Comparison of ENCODE assay signal across 8 cellular contexts in the genomic region with DNA sequence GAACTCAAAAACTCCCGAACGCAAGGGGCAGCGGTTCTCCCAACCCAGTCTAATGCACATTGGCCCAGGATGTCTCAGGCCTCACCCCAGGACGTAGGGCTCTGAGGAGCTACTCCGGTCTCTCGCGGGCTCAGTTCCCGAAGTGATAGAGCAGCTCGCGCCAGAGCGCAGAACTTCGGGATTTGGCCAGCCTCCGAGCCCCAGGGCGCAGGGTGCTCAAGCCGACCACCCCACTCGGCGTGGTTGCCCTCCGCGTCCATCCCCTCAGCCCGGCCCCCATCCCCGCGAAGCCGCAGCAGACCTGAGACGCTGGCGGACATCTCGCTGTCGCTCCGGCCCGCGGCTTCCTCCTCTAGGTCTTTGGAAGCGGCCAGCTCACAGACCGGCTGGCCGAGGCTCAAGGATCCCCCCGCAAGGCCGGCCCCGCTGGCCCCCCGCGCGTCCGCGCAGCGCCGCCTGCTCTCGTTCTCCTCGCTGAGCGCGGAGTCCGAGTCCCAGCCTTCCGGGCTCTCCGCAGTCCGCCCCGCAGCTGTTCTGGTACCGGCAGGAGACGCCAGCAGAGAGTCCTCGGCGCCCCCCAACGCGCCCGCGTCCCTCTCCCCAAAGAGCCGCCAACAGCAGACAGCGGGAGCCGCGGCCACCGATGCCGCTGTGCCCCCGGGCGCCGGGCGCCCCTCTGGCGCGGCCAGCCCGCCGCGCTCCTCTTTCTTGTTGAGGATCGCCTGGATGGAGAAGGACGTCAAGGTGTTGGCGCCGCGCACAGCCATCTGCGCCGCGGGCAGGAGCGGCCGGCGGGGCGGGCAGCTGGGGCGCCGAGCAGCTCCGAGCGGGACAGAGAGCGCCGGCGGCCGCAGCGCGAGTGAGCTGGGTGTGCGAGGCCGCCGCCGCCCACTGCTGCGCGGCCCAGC. TPM values are rescaled to one million over a fixed set of nuclear protein-coding genes. Genes with fewer than 3 reads are reported as not detected.
A peak's percentile ranks its signal among the peaks of the same experiment; 100 is the strongest.
DNase-seq lines count a peak whose midpoint lies in the region; ATAC-seq, FAIRE-seq and TF ChIP-seq lines count a peak whose summit lies in the region.

A gene (minus strand): TSS at position 861 of the 908 bp plus-strand sequence. CDS start 94 bp downstream, at position 767.

- CTCF ChIA-PET in Caco-2 (lab: Charles Lee) = interaction anchor here (0.6 to 1.2 kb wide), 4 partner anchors 11 to 691 kb away, joined by 3 to 8 read pairs (median 4); no protein-coding TSS in a partner anchor

- FAIRE-seq in HTR-8/SVneo (lab: Jason Lieb, UNC) = peak; percentile 52

- no peaks in the 10 kb centered on the region for H3K4me1 ChIP-seq in Caco-2
- H3K4me1 ChIP-seq in subcutaneous abdominal adipose tissue (ENCODE audit: control insufficient read depth in 5 of 5, insufficient read depth in 5 of 5, low read length in 5 of 5) = peaks cover 0 to 57% (median 50%) of the 10 kb centered on the region in 5 donors

- H3K4me3 Mint-ChIP-seq in Caco-2 (ENCODE audit: unreplicated experiment) = peak within 1 kb of the TSS; percentile 100

- H3K4me1 Mint-ChIP-seq in Caco-2 (ENCODE audit: low read depth, unreplicated experiment) = no peaks in the 10 kb centered on the region

- H3K36me3 Mint-ChIP-seq in Caco-2 (ENCODE audit: insufficient read depth, unreplicated experiment) = peaks cover 7% of the 10 kb centered on the region

- peak in 1 of 2 experiments; percentile 49 for DNase-seq in Caco-2
- no peak for DNase-seq in HTR-8/SVneo (ENCODE audit: insufficient read length, low spot score)
- DNase-seq in astrocyte of the hippocampus (ENCODE audit: low read depth, low spot score) = peak; percentile 64
- DNase-seq in kidney epithelial cell (ENCODE audit: low read depth) = no peak
- DNase-seq in foreskin melanocyte = no peak
- no peak for DNase-seq in effector CD8-positive, alpha-beta T cell (lab: John Stamatoyannopoulos, UW)

- H3K36me3 ChIP-seq in Caco-2 (ENCODE audit: control insufficient read depth, insufficient read depth, low read length) = no peaks in the 10 kb centered on the region
- no peaks in the 10 kb centered on the region for H3K36me3 ChIP-seq in kidney epithelial cell (ENCODE audit: control insufficient read depth, insufficient read depth, low read length)
- H3K36me3 ChIP-seq in subcutaneous abdominal adipose tissue (ENCODE audit: control insufficient read depth in 5 of 5, insufficient read depth in 5 of 5, low read length in 5 of 5) = no peaks in the 10 kb centered on the region

- H3K27me3 ChIP-seq in Caco-2 (replicated peaks; ENCODE audit: control insufficient read depth, insufficient read depth, low read length) = no peaks in the 10 kb centered on the region
- H3K27me3 ChIP-seq in kidney epithelial cell (ENCODE audit: control insufficient read depth, insufficient read depth, low read length) = peaks cover 87% of the 10 kb centered on the region
- peaks cover 61 to 83% (median 77%) of the 10 kb centered on the region in 5 donors for H3K27me3 ChIP-seq in subcutaneous abdominal adipose tissue (ENCODE audit: control insufficient read depth in 5 of 5, insufficient read depth in 4 of 5, low read length in 5 of 5)

- TF ChIP-seq CTCF in Caco-2 (IDR thresholded peaks at IDR 0.05; ENCODE audit: insufficient read depth in 1 of 2, low read depth in 1 of 2, low read length in 1 of 2, severe bottlenecking in 1 of 2, unreplicated experiment in 1 of 2) (no peak), kidney epithelial cell (IDR thresholded peaks at IDR 0.05; ENCODE audit: insufficient read depth, low read length, poor library complexity, severe bottlenecking) (no peak)

- POLR2A ChIA-PET in Caco-2 (lab: Charles Lee) = no interaction called here

- H3K27ac ChIP-seq in subcutaneous abdominal adipose tissue (ENCODE audit: low read depth, low read length) = no peak within 1 kb of the TSS

- peak within 1 kb of the TSS; percentile 96 for H3K27ac Mint-ChIP-seq in Caco-2 (ENCODE audit: unreplicated experiment)

- peak within 1 kb of the TSS in 1 of 5 donors; percentile 30 for H3K9ac ChIP-seq in subcutaneous abdominal adipose tissue (ENCODE audit: low read length in 5 of 5)

- H3K9me3 Mint-ChIP-seq in Caco-2 (ENCODE audit: unreplicated experiment) = no peaks in the 10 kb centered on the region

- intact Hi-C loops in Caco-2 (cut with micrococcal nuclease; ENCODE audit: unreplicated experiment) = loop anchor here (10.0 kb wide), 2 partner anchors 139 to 299 kb away; no protein-coding TSS in a partner anchor

- H3K9me3 ChIP-seq in Caco-2 (no peaks in the 10 kb centered on the region), subcutaneous abdominal adipose tissue (ENCODE audit: control insufficient read depth in 5 of 5, low read length in 5 of 5) (no peaks in the 10 kb centered on the region)

- H3K4me3 ChIP-seq in Caco-2 (ENCODE audit: low read depth, low read length) = peak within 1 kb of the TSS; percentile 74
- peak within 1 kb of the TSS; percentile 47 for H3K4me3 ChIP-seq in kidney epithelial cell (ENCODE audit: low read depth, low read length)
- H3K4me3 ChIP-seq in subcutaneous abdominal adipose tissue (ENCODE audit: low read depth in 1 of 5, low read length in 5 of 5) = peak within 1 kb of the TSS; percentile 59 to 76 (median 71)

- peaks cover 8% of the 10 kb centered on the region for H3K27me3 Mint-ChIP-seq in Caco-2 (ENCODE audit: insufficient read depth, unreplicated experiment)

- no TSS peak for BruUV-seq in Caco-2 (replicated peaks; lab: Mats Ljungman, UMichigan)

- no peak for ATAC-seq in GM19467 (IDR thresholded peaks at IDR 0.05; ENCODE audit: unreplicated experiment)

RNA-seq across cellular contexts. Expression of the gene that starts here (rescaled TPM):
- total RNA-seq in Caco-2 (2022) (1.7 and 2.4 TPM in 2 replicates), kidney epithelial cell (not detected in 2 replicates)
